2 cellular contexts compared by ENCODE assay signal in genomic region chr17:81499601-81499970, GRCh38.
TF ChIP-seq lines count a peak whose summit lies in the region.

No MANE protein-coding gene starts in this region.

TF ChIP-seq in A549, 52 proteins besides CTCF, POLR2A, EP300 and RAD21:
- TF ChIP-seq CBX8 (IDR thresholded peaks at IDR 0.05) (no peak), HEYL (CRISPR knock-in tag; IDR thresholded peaks at IDR 0.05) (no peak), NR3C1 (IDR thresholded peaks at IDR 0.05) (no peak), CBX2 (IDR thresholded peaks at IDR 0.05; ENCODE audit: borderline replicate concordance, low read depth) (no peak), TFCP2L1 (CRISPR knock-in tag; IDR thresholded peaks at IDR 0.05) (no peak), PBX3 (IDR thresholded peaks at IDR 0.05) (no peak), HDAC2 (IDR thresholded peaks at IDR 0.05) (no peak), RNF2 (IDR thresholded peaks at IDR 0.05; ENCODE audit: borderline replicate concordance, low read depth) (no peak), NPAS2 (CRISPR knock-in tag; IDR thresholded peaks at IDR 0.05; ENCODE audit: borderline replicate concordance) (no peak), ELK1 (IDR thresholded peaks at IDR 0.05; ENCODE audit: low read depth, low read length) (no peak), TP53 (CRISPR knock-in tag; IDR thresholded peaks at IDR 0.05) (no peak)

TF ChIP-seq in IMR-90, 13 proteins besides CTCF, POLR2A, EP300 and RAD21:
- TF ChIP-seq SMC3 (IDR thresholded peaks at IDR 0.05; ENCODE audit: low read depth, low read length) (no peak), RFX5 (IDR thresholded peaks at IDR 0.05; ENCODE audit: low read depth, low read length) (no peak), MAZ (IDR thresholded peaks at IDR 0.05; ENCODE audit: borderline replicate concordance, low read depth, low read length) (no peak), CEBPB (IDR thresholded peaks at IDR 0.05; ENCODE audit: low read depth, low read length) (no peak), BHLHE40 (IDR thresholded peaks at IDR 0.05; ENCODE audit: low read depth, low read length) (no peak), NFE2L2 (IDR thresholded peaks at IDR 0.05; ENCODE audit: low read depth, low read length) (no peak), ELK1 (IDR thresholded peaks at IDR 0.05; ENCODE audit: borderline replicate concordance, low read depth, low read length) (no peak), FOS (IDR thresholded peaks at IDR 0.05; ENCODE audit: low read depth, low read length) (no peak), USF2 (IDR thresholded peaks at IDR 0.05; ENCODE audit: low read depth, low read length) (no peak), CHD1 (IDR thresholded peaks at IDR 0.05; ENCODE audit: low read depth, low read length) (no peak), MXI1 (IDR thresholded peaks at IDR 0.05; ENCODE audit: borderline replicate concordance, low read depth, low read length) (no peak), RCOR1 (IDR thresholded peaks at IDR 0.05; ENCODE audit: insufficient replicate concordance, low read length) (no peak), MAFK (IDR thresholded peaks at IDR 0.05; ENCODE audit: low read depth, low read length) (no peak)
